Comparison of ENCODE assay signal across 14 cellular contexts in the genomic region with DNA sequence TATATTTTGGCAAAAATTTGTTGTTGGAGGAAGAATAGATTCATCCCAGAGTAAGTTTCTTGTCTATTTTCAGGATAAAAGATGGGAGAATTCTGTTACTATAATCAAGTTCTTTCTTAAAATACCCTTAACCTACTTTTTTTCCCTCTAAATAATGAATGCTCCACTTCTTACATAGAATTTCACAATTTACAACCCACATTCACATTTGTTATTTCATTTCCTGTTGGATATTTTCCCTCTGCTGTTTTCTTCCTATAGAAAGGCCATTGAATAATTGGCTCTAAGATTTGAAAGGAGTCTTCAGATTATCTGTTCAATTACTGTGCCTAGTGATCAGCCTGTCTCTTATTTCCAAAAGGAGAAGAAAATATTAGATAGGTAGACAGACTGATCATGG.
"Had no signal": no experiment of that assay in that cellular context is flagged by ENCODE, and none has a peak within 500 bp of the region (broad histone marks: within the 10 kb centered on the region; RNA-seq: fewer than 3 reads in every experiment).

No MANE protein-coding gene starts in this region.

- H3K27me3 ChIP-seq: gastroesophageal sphincter, heart right ventricle, upper lobe of left lung had no signal

- DNase-seq: activated B cell treated with CpG ODN at 0.5 μM for 24 hours; activated CD4-positive, alpha-beta T cell treated with anti-CD3 and anti-CD28 coated beads for 48 hours; activated CD8-positive, alpha-beta T cell treated with anti-CD3 and anti-CD28 coated beads for 36 hours; activated naive CD4-positive, alpha-beta T cell treated with anti-CD3 and anti-CD28 coated beads, Interleukin-2, amount 10 ng/mL, durations not matched to agents 7 days and 5 days; activated T-cell treated with anti-CD3 and anti-CD28 coated beads, Interleukin-2, amount 50 U/mL, for 1 hour; heart right ventricle; left ventricle myocardium superior; occipital lobe; stimulated activated naive B cell treated with anti-CD40 and anti-IgM and Interleukin-4, amounts not matched to agents 10 μg/mL and 1 μg/mL and 100 μg/mL, for 72 hours; T-helper 1 cell; T-helper 9 cell; upper lobe of left lung had no signal

- H3K4me1 Mint-ChIP-seq: activated B cell treated with CpG ODN at 0.5 μM for 24 hours; activated naive CD4-positive, alpha-beta T cell treated with anti-CD3 and anti-CD28 coated beads, Interleukin-2, amount 10 ng/mL, durations not matched to agents 7 days and 5 days; stimulated activated naive B cell treated with anti-CD40 and anti-IgM and Interleukin-4, amounts not matched to agents 10 μg/mL and 1 μg/mL and 100 μg/mL, for 72 hours had no signal

- H3K27ac ChIP-seq: heart right ventricle, thoracic aorta, upper lobe of left lung had no signal

- H3K9me3 Mint-ChIP-seq: activated B cell treated with CpG ODN at 0.5 μM for 24 hours; activated CD8-positive, alpha-beta T cell treated with anti-CD3 and anti-CD28 coated beads for 36 hours; activated naive CD4-positive, alpha-beta T cell treated with anti-CD3 and anti-CD28 coated beads, Interleukin-2, amount 10 ng/mL, durations not matched to agents 7 days and 5 days; stimulated activated naive B cell treated with anti-CD40 and anti-IgM and Interleukin-4, amounts not matched to agents 10 μg/mL and 1 μg/mL and 100 μg/mL, for 72 hours had no signal

- H3K27ac Mint-ChIP-seq: activated B cell treated with CpG ODN at 0.5 μM for 24 hours; activated CD8-positive, alpha-beta T cell treated with anti-CD3 and anti-CD28 coated beads for 36 hours; activated naive CD4-positive, alpha-beta T cell treated with anti-CD3 and anti-CD28 coated beads, Interleukin-2, amount 10 ng/mL, durations not matched to agents 7 days and 5 days; stimulated activated naive B cell treated with anti-CD40 and anti-IgM and Interleukin-4, amounts not matched to agents 10 μg/mL and 1 μg/mL and 100 μg/mL, for 72 hours had no signal

- ATAC-seq: activated CD8-positive, alpha-beta T cell treated with anti-CD3 and anti-CD28 coated beads for 36 hours; gastroesophageal sphincter; heart right ventricle; left ventricle myocardium superior; stimulated activated naive B cell treated with anti-CD40 and anti-IgM and Interleukin-4, amounts not matched to agents 10 μg/mL and 1 μg/mL and 100 μg/mL, for 72 hours had no signal

- H3K4me3 Mint-ChIP-seq: activated B cell treated with CpG ODN at 0.5 μM for 24 hours; activated CD8-positive, alpha-beta T cell treated with anti-CD3 and anti-CD28 coated beads for 36 hours; activated naive CD4-positive, alpha-beta T cell treated with anti-CD3 and anti-CD28 coated beads, Interleukin-2, amount 10 ng/mL, durations not matched to agents 7 days and 5 days; stimulated activated naive B cell treated with anti-CD40 and anti-IgM and Interleukin-4, amounts not matched to agents 10 μg/mL and 1 μg/mL and 100 μg/mL, for 72 hours had no signal

- H3K4me3 ChIP-seq: gastroesophageal sphincter, heart right ventricle, thoracic aorta, upper lobe of left lung had no signal

- H3K36me3 Mint-ChIP-seq: activated naive CD4-positive, alpha-beta T cell treated with anti-CD3 and anti-CD28 coated beads, Interleukin-2, amount 10 ng/mL, durations not matched to agents 7 days and 5 days; stimulated activated naive B cell treated with anti-CD40 and anti-IgM and Interleukin-4, amounts not matched to agents 10 μg/mL and 1 μg/mL and 100 μg/mL, for 72 hours had no signal
